In genomic region chr2:23803965-23804542, GRCh38 we compare ENCODE assay signal across 9 cellular contexts.
DNase-seq lines count a peak whose midpoint lies in the region; ATAC-seq, FAIRE-seq and TF ChIP-seq lines count a peak whose summit lies in the region.
"Had no signal": no experiment of that assay in that cellular context is flagged by ENCODE, and none has a peak within 500 bp of the region (broad histone marks: within the 10 kb centered on the region; RNA-seq: fewer than 3 reads in every experiment).

No MANE protein-coding gene starts in this region.

- H3K27ac Mint-ChIP-seq in WTC11 (peak overlapping the region; percentile 81), CD14-positive monocyte (peak overlapping the region in 2 of 7 donors; percentile 48 to 68)

- no peak overlapping the region for H2AFZ ChIP-seq in keratinocyte (ENCODE audit: control insufficient read depth, low read length)

- H3K4me1 Mint-ChIP-seq in WTC11: no peaks in the 10 kb centered on the region
- peaks cover 8% of the 10 kb centered on the region for H3K4me1 Mint-ChIP-seq in CD14-positive monocyte

- H3K9ac ChIP-seq in keratinocyte (ENCODE audit: control insufficient read depth, extremely low read depth, insufficient read depth, low read length): no peak overlapping the region

- ATAC-seq in WTC11 (peak; percentile 99), HG02884 (IDR thresholded peaks at IDR 0.05; ENCODE audit: unreplicated experiment) (no peak), HG03432 (IDR thresholded peaks at IDR 0.05; ENCODE audit: unreplicated experiment) (no peak)
- ATAC-seq in activated CD4-positive, CD25-positive, alpha-beta regulatory T cell treated with anti-CD3 and anti-CD28 coated beads, Interleukin-2, amount 50 U/mL, for 24 hours: no peak

- TF ChIP-seq CTCF in C4-2B (conservative IDR thresholded peaks at IDR 0.05): peak; percentile 54
- TF ChIP-seq CTCF in HFF-Myc (IDR thresholded peaks at IDR 0.05; ENCODE audit: low read depth, low read length, missing control alignments): peak; percentile 52
- TF ChIP-seq CTCF in WTC11 (IDR thresholded peaks at IDR 0.05): no peak
- peak; percentile 52 to 69 (median 54) for TF ChIP-seq CTCF in keratinocyte (optimal IDR thresholded peaks at IDR 0.05 in 1 of 3, IDR thresholded peaks at IDR 0.05 in 1 of 3, conservative IDR thresholded peaks at IDR 0.05 in 1 of 3; ENCODE audit: extremely low read depth in 1 of 3, insufficient read depth in 2 of 3, low read length in 3 of 3)
- no peak for TF ChIP-seq CTCF in CD14-positive monocyte (IDR thresholded peaks at IDR 0.05)

- peak overlapping the region; percentile 47 for H3K4me2 ChIP-seq in keratinocyte (ENCODE audit: control insufficient read depth, extremely low read depth, insufficient read depth, low read depth, low read length)

- H3K4me3 Mint-ChIP-seq in WTC11: no peak overlapping the region
- H3K4me3 Mint-ChIP-seq in CD14-positive monocyte: no peak overlapping the region
- H3K4me3 Mint-ChIP-seq: central memory CD8-positive, alpha-beta T cell had no signal

- no peaks in the 10 kb centered on the region for H4K20me1 ChIP-seq in keratinocyte (ENCODE audit: control insufficient read depth, extremely low read depth, insufficient read depth, low read length)

- POLR2A ChIA-PET in WTC11 (lab: Charles Lee): no interaction called here

- dilution Hi-C loops in keratinocyte (cut with MboI; ENCODE audit: extremely low pct_ligation_motif_present, low sequenced_read_pairs): no loop called here

- H3K36me3 ChIP-seq in keratinocyte (ENCODE audit: control insufficient read depth in 2 of 2, extremely low read depth in 1 of 2, insufficient read depth in 2 of 2, low read length in 2 of 2): no peaks in the 10 kb centered on the region

- H3K36me3 Mint-ChIP-seq in WTC11: no peaks in the 10 kb centered on the region
- H3K36me3 Mint-ChIP-seq in CD14-positive monocyte: peaks cover 31 to 55% of the 10 kb centered on the region in 2 donors

- H3K79me2 ChIP-seq in keratinocyte (ENCODE audit: control insufficient read depth, insufficient read depth, low read length): no peaks in the 10 kb centered on the region

- no peak overlapping the region for H3K4me3 ChIP-seq in HFF-Myc (replicated peaks; ENCODE audit: low read depth, low read length)
- no peak overlapping the region for H3K4me3 ChIP-seq in keratinocyte (ENCODE audit: control insufficient read depth in 2 of 3, extremely low read depth in 1 of 3, insufficient read depth in 2 of 3, low read depth in 1 of 3, low read length in 3 of 3)

- DNase-seq in HFF-Myc (ENCODE audit: extremely low read depth, low read depth): peak; percentile 4
- peak; percentile 39 for DNase-seq in WTC11 (ENCODE audit: low spot score)
- no peak for DNase-seq in keratinocyte (ENCODE audit: low read depth, low spot score)
- DNase-seq in CD14-positive monocyte (ENCODE audit: low spot score): no peak

- intact Hi-C loops in CD14-positive monocyte (cut with micrococcal nuclease): no loop called here

- CTCF ChIA-PET in WTC11 (lab: Charles Lee): interaction anchor here (0.6 to 1.5 kb wide), 10 partner anchors 8 to 299 kb away, joined by 3 to 7 read pairs (median 3); partner anchors contain the start of genes ATAD2B, TP53I3 and WDCP

- peak; percentile 64 for FAIRE-seq in keratinocyte (lab: Jason Lieb, UNC)

- H3K27ac ChIP-seq in C4-2B (no peak overlapping the region), keratinocyte (ENCODE audit: control insufficient read depth, insufficient read depth, low read length) (peak overlapping the region; percentile 54)

- H3K27me3 Mint-ChIP-seq in WTC11 (ENCODE audit: low read depth): no peaks in the 10 kb centered on the region
- H3K27me3 Mint-ChIP-seq in CD14-positive monocyte (ENCODE audit: low read depth in 3 of 3): no peaks in the 10 kb centered on the region
- H3K27me3 Mint-ChIP-seq: central memory CD8-positive, alpha-beta T cell had no signal

- H3K4me1 ChIP-seq in keratinocyte (ENCODE audit: control insufficient read depth, extremely low read depth, insufficient read depth, low read length): peaks cover 30% of the 10 kb centered on the region

- H3K9me3 Mint-ChIP-seq in WTC11 (no peaks in the 10 kb centered on the region), CD14-positive monocyte (no peaks in the 10 kb centered on the region)
- H3K9me3 Mint-ChIP-seq: central memory CD8-positive, alpha-beta T cell had no signal

- no peaks in the 10 kb centered on the region for H3K9me1 ChIP-seq in keratinocyte (ENCODE audit: control insufficient read depth, extremely low read depth, insufficient read depth, low read length)

- H3K9me3 ChIP-seq in keratinocyte (ENCODE audit: control insufficient read depth, low read depth, low read length): no peaks in the 10 kb centered on the region

- H3K27me3 ChIP-seq in keratinocyte (ENCODE audit: control insufficient read depth, extremely low read depth, insufficient read depth, low read length): no peaks in the 10 kb centered on the region

TF ChIP-seq in WTC11, 78 proteins besides CTCF, POLR2A, EP300 and RAD21:
- TF ChIP-seq ZBTB21 (CRISPR knock-in tag; IDR thresholded peaks at IDR 0.05; ENCODE audit: borderline replicate concordance) (no peak), OVOL2 (CRISPR knock-in tag; IDR thresholded peaks at IDR 0.05; ENCODE audit: borderline replicate concordance) (no peak), GABPB1 (CRISPR knock-in tag; IDR thresholded peaks at IDR 0.05) (no peak), ZNF232 (CRISPR knock-in tag; IDR thresholded peaks at IDR 0.05) (no peak), ZNF138 (CRISPR knock-in tag; conservative IDR thresholded peaks at IDR 0.05) (no peak), SP1 (CRISPR knock-in tag; conservative IDR thresholded peaks at IDR 0.05) (no peak), ARID4B (CRISPR knock-in tag; IDR thresholded peaks at IDR 0.05; ENCODE audit: borderline replicate concordance) (no peak), MLX (CRISPR knock-in tag; IDR thresholded peaks at IDR 0.05) (no peak), EMX1 (CRISPR knock-in tag; IDR thresholded peaks at IDR 0.05) (no peak), ZNF423 (CRISPR knock-in tag; IDR thresholded peaks at IDR 0.05) (no peak)
- TF ChIP-seq, protein P1, sequence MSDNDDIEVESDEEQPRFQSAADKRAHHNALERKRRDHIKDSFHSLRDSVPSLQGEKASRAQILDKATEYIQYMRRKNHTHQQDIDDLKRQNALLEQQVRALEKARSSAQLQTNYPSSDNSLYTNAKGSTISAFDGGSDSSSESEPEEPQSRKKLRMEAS (CRISPR knock-in tag; IDR thresholded peaks at IDR 0.05): no peak

Comparison
In these comparisons a context has a peak if more than half of its experiments do, and no peak if none do; other contexts are left out.
1. CTCF ChIP-seq: peak in C4-2B (single experiment), HFF-Myc (single experiment) and keratinocyte (3 of 3); none in WTC11 (single experiment) and CD14-positive monocyte (single experiment).
2. DNase-seq: peak in HFF-Myc (single experiment) and WTC11 (single experiment); none in keratinocyte (single experiment) and CD14-positive monocyte (single experiment).